In genomic region chr7:74941302-74942069, GRCh38 we compare ENCODE assay signal across 8 cellular contexts. TPM values are rescaled to one million over a fixed set of nuclear protein-coding genes. Genes with fewer than 3 reads are reported as not detected.
DNase-seq lines count a peak whose midpoint lies in the region; ATAC-seq, FAIRE-seq and TF ChIP-seq lines count a peak whose summit lies in the region.
"Not testable (repeated sequence)": the region's sequence is repeated elsewhere in the genome, so short reads cannot be mapped to it uniquely, and the experiment has no call there.

No MANE protein-coding gene starts in this region.

- not testable (repeated sequence) for FAIRE-seq in A549 (lab: Jason Lieb, UNC); pancreas (lab: Jason Lieb, UNC)

- not testable (repeated sequence) for H3K9me3 ChIP-seq in A549; right cardiac atrium (ENCODE audit: control insufficient read depth, low read length); lower lobe of right lung; pancreas; uterus

- not testable (repeated sequence) for DNase-seq in A549 (ENCODE audit: low read depth in 1 of 2, low spot score in 1 of 2); Right ventricle myocardium superior; lower lobe of right lung; pancreas
- DNase-seq in brain microvascular endothelial cell (peak; percentile 9), right cardiac atrium (peak in 1 of 3 donors; percentile 16), uterus (peak; percentile 58 to 59)

- in situ Hi-C loops in brain microvascular endothelial cell (cut with HindIII; ENCODE audit: low pct_ligation_motif_present, low sequenced_read_pairs): not testable (repeated sequence)

- WGBS in A549 (ENCODE audit: missing lambda C conversion rate): 100% methylated on average over 5 of the region's 9 CpGs
- WGBS in right cardiac atrium: 61% methylated on average over 6 of the region's 9 CpGs
- 81 to 91% methylated on average over 3 to 5 of the region's 9 CpGs for whole genome bisulfite sequencing in pancreas, 2 donors

- not testable (repeated sequence) for H3K36me3 ChIP-seq in brain microvascular endothelial cell (replicated peaks); lower lobe of right lung; pancreas; uterus

- H3K4me1 ChIP-seq in A549; right cardiac atrium (ENCODE audit: control insufficient read depth, insufficient read depth, low read length); lower lobe of right lung; pancreas; uterus: not testable (repeated sequence)

- H3K27me3 ChIP-seq in brain microvascular endothelial cell (replicated peaks); right cardiac atrium (ENCODE audit: control insufficient read depth, insufficient read depth); lower lobe of right lung (ENCODE audit: low read depth); pancreas; uterus: not testable (repeated sequence)

- not testable (repeated sequence) for H3K4me2 ChIP-seq in A549

- H3K4me3 ChIP-seq in A549; brain microvascular endothelial cell (ENCODE audit: low read depth, low read length); right cardiac atrium (ENCODE audit: low read length); lower lobe of right lung; pancreas; uterus: not testable (repeated sequence)

- TF ChIP-seq EP300 in A549 (IDR thresholded peaks at IDR 0.05): not testable (repeated sequence)

- intact Hi-C loops in Right ventricle myocardium superior (cut with DNase I); right cardiac atrium (cut with DNase I); lower lobe of right lung (cut with DNase I); pancreas (cut with DNase I); uterus (cut with DNase I; ENCODE audit: low total_unique reads): not testable (repeated sequence)

- not testable (repeated sequence) for TF ChIP-seq RAD21 in A549 (conservative IDR thresholded peaks at IDR 0.05 in 1 of 2, IDR thresholded peaks at IDR 0.05 in 1 of 2)

- not testable (repeated sequence) for TF ChIP-seq POLR2A in A549 (IDR thresholded peaks at IDR 0.05; ENCODE audit: low read length); uterus (IDR thresholded peaks at IDR 0.05)

- ATAC-seq in A549: peak; percentile 62 to 70; a peak in 4 of 6 replicates
- peak; percentile 25; the same call in 2 of the 3 replicates for ATAC-seq in SK-N-SH treated with all-trans-retinoic acid at 6 μM for 48 hours
- ATAC-seq in Right ventricle myocardium superior (ENCODE audit: poor library complexity): peak; percentile 25
- peak; percentile 43 to 66 for ATAC-seq in right cardiac atrium
- peak; percentile 19 to 51 for ATAC-seq in lower lobe of right lung
- peak in 3 of 4 donors; percentile 38 to 63 (median 60) for ATAC-seq in pancreas

- not testable (repeated sequence) for TF ChIP-seq CTCF in A549 (IDR thresholded peaks at IDR 0.05); brain microvascular endothelial cell (IDR thresholded peaks at IDR 0.05; ENCODE audit: low read depth, low read length, missing control alignments); lower lobe of right lung (IDR thresholded peaks at IDR 0.05); pancreas (IDR thresholded peaks at IDR 0.05); uterus (IDR thresholded peaks at IDR 0.05)

- H3K27ac ChIP-seq in A549; brain microvascular endothelial cell; right cardiac atrium (ENCODE audit: low read length); lower lobe of right lung; pancreas: not testable (repeated sequence)
- H3K27ac ChIP-seq in uterus: peak overlapping the region in 1 of 2 donors; percentile 59

- POLR2A ChIA-PET in A549 (lab: Yijun Ruan, JAX): not testable (repeated sequence)

- CTCF ChIA-PET in A549 (lab: Yijun Ruan, JAX): not testable (repeated sequence)

RNA-seq across cellular contexts. Expression of gene CASTOR2, which starts 23.0 kb away (rescaled TPM):
- 6.0 and 11.8 TPM in 2 replicates for polyA plus RNA-seq in A549 (2011; rRNA removed)
- polyA plus RNA-seq in A549 (2012; cell fraction: cytosol; rRNA removed): 9.8 and 19.0 TPM in 2 replicates
- polyA plus RNA-seq in A549 (2012; cell fraction: nucleus; rRNA removed): 11.2 and 14.7 TPM in 2 replicates
- 4.6 to 5.2 TPM (median 4.8 TPM) in 3 replicates for polyA plus RNA-seq in A549 (2017; fragmentation: RNase III; extraction: RNeasy Plus Mini Kit Qiagen cat#74134 plus additional on column Dnase treatment)
- 67.9 and 89.4 TPM in 2 replicates for polyA minus RNA-seq in A549 (2011; rRNA and poly(A)+ RNA removed)
- total RNA-seq in Right ventricle myocardium superior: 36.2 TPM
- 10 to 100 TPM; 51.2 to 73.4 (median 58.3) TPM for total RNA-seq in right cardiac atrium
- 24.9 TPM for polyA plus RNA-seq in right cardiac atrium
- 9.0 TPM for total RNA-seq in lower lobe of right lung
- total RNA-seq in pancreas: 10 to 100 TPM in 5 of 6 donors, 1 to 10 TPM in 1; 6.4 to 23.9 (median 13.2) TPM
- 1 to 10 TPM; 3.5 to 6.0 TPM for polyA plus RNA-seq in pancreas
- total RNA-seq in uterus: 10 to 100 TPM in 3 of 4 donors, 1 to 10 TPM in 1; 1.2 to 35.6 (median 11.3) TPM
